In the genomic region with DNA sequence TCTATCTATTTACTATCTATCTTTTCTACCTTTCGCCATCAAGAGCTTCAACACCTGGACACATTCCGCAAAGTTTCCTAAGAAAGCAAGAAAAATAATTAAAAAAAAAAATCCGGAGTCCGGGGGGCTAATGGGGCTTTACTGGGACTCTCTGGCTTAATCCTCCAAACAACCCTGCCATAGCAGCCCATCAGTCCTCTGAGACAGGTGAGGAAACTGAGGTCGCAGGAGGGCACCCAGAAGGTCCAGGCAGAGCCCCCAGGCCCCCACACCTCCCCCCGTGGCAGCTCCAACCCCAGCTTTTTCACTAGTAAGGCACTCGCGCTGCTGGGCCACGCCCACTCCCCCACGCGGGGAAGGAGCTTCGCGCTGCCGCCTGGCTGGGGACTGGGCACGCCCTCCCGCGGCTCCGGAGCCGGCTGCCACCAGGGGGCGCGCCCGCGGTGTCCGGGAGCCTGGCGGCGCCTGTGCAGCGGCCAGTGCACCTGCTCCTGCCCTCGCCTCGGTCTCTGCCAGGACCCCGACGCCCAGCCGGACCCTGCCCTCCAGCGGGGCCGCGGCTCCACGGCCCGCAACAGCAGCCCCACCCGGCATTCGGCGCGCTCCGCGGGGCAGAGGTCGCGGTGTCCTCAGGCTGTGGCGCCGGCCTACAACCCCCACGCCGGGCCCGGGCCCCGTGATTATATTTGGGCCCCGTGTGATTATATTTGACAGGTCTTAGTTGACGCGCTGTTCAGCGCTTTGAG, we compare ENCODE assay signal across 8 cellular contexts. TPM values are rescaled to one million over a fixed set of nuclear protein-coding genes. Genes with fewer than 3 reads are reported as not detected.
DNase-seq lines count a peak whose midpoint lies in the region; ATAC-seq, FAIRE-seq and TF ChIP-seq lines count a peak whose summit lies in the region.

No MANE protein-coding gene starts in this region.

- TF ChIP-seq POLR2A in endothelial cell of umbilical vein (IDR thresholded peaks at IDR 0.05; ENCODE audit: low read depth, low read length) = no peak

- H3K9me3 ChIP-seq in OCI-LY1 (ENCODE audit: low read length) (no peaks in the 10 kb centered on the region), endothelial cell of umbilical vein (replicated peaks; ENCODE audit: control insufficient read depth, insufficient read depth, low read length) (no peaks in the 10 kb centered on the region)
- no peaks in the 10 kb centered on the region for H3K9me3 ChIP-seq in naive thymus-derived CD4-positive, alpha-beta T cell (ENCODE audit: control insufficient read depth in 2 of 3, low read length in 3 of 3)

- no peak overlapping the region for H3K27ac Mint-ChIP-seq in naive thymus-derived CD4-positive, alpha-beta T cell

- H3K4me3 Mint-ChIP-seq in naive thymus-derived CD4-positive, alpha-beta T cell = peak overlapping the region in 5 of 10 donors; percentile 27 to 55 (median 45)

- POLR2A ChIA-PET in endothelial cell of umbilical vein (lab: Charles Lee) = no interaction called here
- POLR2A ChIA-PET in naive thymus-derived CD4-positive, alpha-beta T cell (lab: Charles Lee) = no interaction called here

- no peaks in the 10 kb centered on the region for H3K27me3 ChIP-seq in OCI-LY1 (ENCODE audit: insufficient read depth, low read length)
- H3K27me3 ChIP-seq in endothelial cell of umbilical vein (ENCODE audit: control insufficient read depth in 2 of 2, insufficient read depth in 2 of 2, low read length in 2 of 2) = peaks cover 0 to 4% of the 10 kb centered on the region in 2 experiments
- H3K27me3 ChIP-seq in naive thymus-derived CD4-positive, alpha-beta T cell (ENCODE audit: control insufficient read depth in 2 of 2, insufficient read depth in 2 of 2, low read length in 2 of 2) = no peaks in the 10 kb centered on the region

- CTCF ChIA-PET in endothelial cell of umbilical vein (lab: Charles Lee) = interaction anchor here (0.7 to 1.4 kb wide), 12 partner anchors 10 to 133 kb away, joined by 3 to 7 read pairs (median 4); partner anchors contain the start of gene NOC2L
- CTCF ChIA-PET in naive thymus-derived CD4-positive, alpha-beta T cell (lab: Charles Lee) = interaction anchor here (0.9 kb wide), 1 partner anchor 106 kb away, joined by 5 read pairs; no protein-coding TSS in a partner anchor

- no peaks in the 10 kb centered on the region for H3K9me2 ChIP-seq in OCI-LY1 (ENCODE audit: low read depth, low read length)

- peak overlapping the region; percentile 76 for H3K4me2 ChIP-seq in OCI-LY1 (ENCODE audit: low read length)
- no peak overlapping the region for H3K4me2 ChIP-seq in endothelial cell of umbilical vein (ENCODE audit: insufficient read depth, low read length)

- no peak for DNase-seq in AG09309 (ENCODE audit: low read depth)
- DNase-seq in GM19240 (ENCODE audit: insufficient read length, low spot score) = peak; percentile 60
- DNase-seq in activated CD8-positive, alpha-beta memory T cell treated with anti-CD3 and anti-CD28 coated beads, Interleukin-2, amount 50 U/mL, for 24 hours (ENCODE audit: extremely low read depth) = peak; percentile 15
- peak; percentile 39 for DNase-seq in endothelial cell of umbilical vein (ENCODE audit: low read depth, low spot score)
- DNase-seq in naive thymus-derived CD4-positive, alpha-beta T cell = peak; percentile 77 to 91 (median 85)
- DNase-seq in stimulated activated CD8-positive, alpha-beta memory T cell treated with anti-CD3 and anti-CD28 coated beads, Interleukin-7, amount 100 ng/mL, for 4 hours (ENCODE audit: low read depth in 2 of 2) = peak; percentile 71 to 80

- BruUV-seq in endothelial cell of umbilical vein (replicated peaks; lab: Mats Ljungman, UMichigan) = no TSS peak

- peaks cover 0 to 10% (median 6%) of the 10 kb centered on the region in 7 donors for H3K4me1 Mint-ChIP-seq in naive thymus-derived CD4-positive, alpha-beta T cell

- H3K36me3 ChIP-seq in OCI-LY1 (ENCODE audit: insufficient read depth, low read length) (no peaks in the 10 kb centered on the region), endothelial cell of umbilical vein (ENCODE audit: control insufficient read depth in 2 of 2, extremely low read depth in 1 of 2, insufficient read depth in 2 of 2, low read length in 2 of 2) (no peaks in the 10 kb centered on the region)
- H3K36me3 ChIP-seq in naive thymus-derived CD4-positive, alpha-beta T cell (ENCODE audit: control insufficient read depth in 2 of 3, insufficient read depth in 3 of 3, low read length in 3 of 3) = no peaks in the 10 kb centered on the region

- H4K20me1 ChIP-seq in OCI-LY1 (ENCODE audit: insufficient read depth, low read length) = no peaks in the 10 kb centered on the region
- H4K20me1 ChIP-seq in endothelial cell of umbilical vein (replicated peaks; ENCODE audit: control insufficient read depth, extremely low read depth, insufficient read depth, low read length) = no peaks in the 10 kb centered on the region

- H3K4me3 ChIP-seq in AG09309 (ENCODE audit: control insufficient read depth, low read depth, low read length) = no peak overlapping the region
- H3K4me3 ChIP-seq in OCI-LY1 (ENCODE audit: low read depth, low read length, poor library complexity, severe bottlenecking) = peak overlapping the region; percentile 46
- no peak overlapping the region for H3K4me3 ChIP-seq in endothelial cell of umbilical vein (replicated peaks in 1 of 3; ENCODE audit: insufficient read depth in 1 of 3, low read depth in 1 of 3, low read length in 3 of 3)
- H3K4me3 ChIP-seq in naive thymus-derived CD4-positive, alpha-beta T cell (ENCODE audit: low read length) = no peak overlapping the region

- peak; percentile 26 for TF ChIP-seq CTCF in AG09309 (IDR thresholded peaks at IDR 0.05; ENCODE audit: control insufficient read depth, insufficient read depth, low read depth, low read length, missing control alignments)
- TF ChIP-seq CTCF in OCI-LY1 (IDR thresholded peaks at IDR 0.05; ENCODE audit: low read length) = peak; percentile 66
- TF ChIP-seq CTCF in endothelial cell of umbilical vein (IDR thresholded peaks at IDR 0.05; ENCODE audit: extremely low read depth in 1 of 2, insufficient read depth in 1 of 2, low read depth in 1 of 2, low read length in 2 of 2) = peak; percentile 69 to 72

- dilution Hi-C loops in endothelial cell of umbilical vein (cut with MboI; ENCODE audit: extremely low pct_ligation_motif_present, low sequenced_read_pairs) = no loop called here

- peak; percentile 68 for FAIRE-seq in endothelial cell of umbilical vein (lab: Jason Lieb, UNC)

- H3K79me2 ChIP-seq in OCI-LY1 (ENCODE audit: insufficient read depth, low read length) (no peaks in the 10 kb centered on the region), endothelial cell of umbilical vein (ENCODE audit: control insufficient read depth, insufficient read depth, low read length) (no peaks in the 10 kb centered on the region)

- no peaks in the 10 kb centered on the region for H3F3A ChIP-seq in OCI-LY1 (ENCODE audit: insufficient read depth, low read length)

- H3K9ac ChIP-seq in OCI-LY1 (ENCODE audit: low read length) (no peak overlapping the region; the same call in 1 of the 2 replicates), endothelial cell of umbilical vein (replicated peaks; ENCODE audit: extremely low read depth, insufficient read depth, low read length) (no peak overlapping the region)

- H3K27ac ChIP-seq in OCI-LY1 (ENCODE audit: low read depth, low read length, poor library complexity, severe bottlenecking) (no peak overlapping the region), endothelial cell of umbilical vein (ENCODE audit: insufficient read depth, low read depth, low read length) (no peak overlapping the region)
- no peak overlapping the region for H3K27ac ChIP-seq in naive thymus-derived CD4-positive, alpha-beta T cell (ENCODE audit: low read depth, low read length)

- no peaks in the 10 kb centered on the region for H3K9me1 ChIP-seq in endothelial cell of umbilical vein (replicated peaks; ENCODE audit: control insufficient read depth, extremely low read depth, insufficient read depth, low read length)

- H3K27me3 Mint-ChIP-seq in naive thymus-derived CD4-positive, alpha-beta T cell = peaks cover 0 to 27% (median 12%) of the 10 kb centered on the region in 5 donors

- no peaks in the 10 kb centered on the region for H3K36me3 Mint-ChIP-seq in naive thymus-derived CD4-positive, alpha-beta T cell

- intact Hi-C loops in endothelial cell of umbilical vein (cut with micrococcal nuclease) = no loop called here
- intact Hi-C loops in naive thymus-derived CD4-positive, alpha-beta T cell (cut with micrococcal nuclease) = loop anchor here in 1 of 2 donors (2.0 kb wide), 1 partner anchor 107 kb away; no protein-coding TSS in a partner anchor

- ATAC-seq in naive thymus-derived CD4-positive, alpha-beta T cell = peak; percentile 100
- ATAC-seq in HG02938 (IDR thresholded peaks at IDR 0.05; ENCODE audit: unreplicated experiment) = no peak

- H2AFZ ChIP-seq in OCI-LY1 (ENCODE audit: low read length) (no peak overlapping the region), endothelial cell of umbilical vein (ENCODE audit: low read depth, low read length) (no peak overlapping the region)

- H3K9me3 Mint-ChIP-seq in naive thymus-derived CD4-positive, alpha-beta T cell = no peaks in the 10 kb centered on the region

- peaks cover 13% of the 10 kb centered on the region for H3K4me1 ChIP-seq in OCI-LY1 (ENCODE audit: insufficient read depth, low read length, severe bottlenecking)
- H3K4me1 ChIP-seq in endothelial cell of umbilical vein (ENCODE audit: control insufficient read depth, extremely low read depth, insufficient read depth, low read length) = no peaks in the 10 kb centered on the region
- peaks cover 0 to 4% of the 10 kb centered on the region in 2 donors for H3K4me1 ChIP-seq in naive thymus-derived CD4-positive, alpha-beta T cell (ENCODE audit: control insufficient read depth in 2 of 2, insufficient read depth in 2 of 2, low read length in 2 of 2)

TF ChIP-seq in endothelial cell of umbilical vein, 7 proteins besides CTCF, POLR2A, EP300 and RAD21 (continues in another document):
- TF ChIP-seq POLR2AphosphoS5 (IDR thresholded peaks at IDR 0.05; ENCODE audit: insufficient read depth, low read depth, low read length) (no peak), EZH2 (IDR thresholded peaks at IDR 0.05; ENCODE audit: borderline replicate concordance, low read depth, low read length, severe bottlenecking) (no peak), GATA2 (IDR thresholded peaks at IDR 0.05; ENCODE audit: insufficient read depth, insufficient read length, low read depth, low read length) (no peak)

RNA-seq across cellular contexts. Expression of gene SAMD11, which starts 54.1 kb away (rescaled TPM):
- total RNA-seq in endothelial cell of umbilical vein = not detected in 2 replicates
- 0.08 TPM in 1 of 2 replicates, not detected in the other for polyA plus RNA-seq in endothelial cell of umbilical vein
- polyA plus RNA-seq in endothelial cell of umbilical vein (2011; cell fraction: cytosol; rRNA removed) = 0.13 TPM in 1 of 2 replicates, not detected in the other
- polyA plus RNA-seq in endothelial cell of umbilical vein (2011; cell fraction: nucleus; rRNA removed) = 0.07 TPM in 1 of 2 replicates, not detected in the other
- not detected in 2 replicates for polyA plus RNA-seq in endothelial cell of umbilical vein (2012)
- polyA minus RNA-seq in endothelial cell of umbilical vein = not detected in 2 replicates
- polyA minus RNA-seq in endothelial cell of umbilical vein (2011; cell fraction: cytosol; rRNA and poly(A)+ RNA removed) = 73.0 TPM
- 0.67 and 0.72 TPM in 2 replicates for polyA minus RNA-seq in endothelial cell of umbilical vein (2011; cell fraction: nucleus; rRNA and poly(A)+ RNA removed)
- not detected for total RNA-seq in naive thymus-derived CD4-positive, alpha-beta T cell
- under 1 TPM; 0.10 to 0.24 TPM for polyA plus RNA-seq in naive thymus-derived CD4-positive, alpha-beta T cell
